ENCODE assay signal across 15 cellular contexts in the genomic region with DNA sequence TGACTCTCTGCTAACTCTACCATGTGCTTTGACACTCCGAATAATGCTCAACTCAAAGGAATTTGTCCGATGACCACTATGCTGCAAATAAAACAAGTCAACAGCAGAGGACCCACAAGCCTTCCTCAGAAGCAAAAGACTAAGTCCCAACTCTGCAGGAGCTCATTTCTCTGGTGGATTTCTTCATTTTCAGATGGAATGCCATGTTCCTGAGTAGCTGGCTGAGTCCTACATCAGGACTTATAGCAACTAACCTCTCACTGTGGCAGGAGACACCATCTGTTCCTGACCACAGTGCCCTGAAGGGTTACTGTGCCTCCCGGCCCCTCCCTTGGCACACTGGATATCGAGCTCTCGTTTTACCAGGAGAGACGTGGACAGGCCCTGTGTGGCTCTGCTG. TPM values are rescaled to one million over a fixed set of nuclear protein-coding genes. Genes with fewer than 3 reads are reported as not detected.
DNase-seq lines count a peak whose midpoint lies in the region; ATAC-seq and TF ChIP-seq lines count a peak whose summit lies in the region.
"Had no signal": no experiment of that assay in that cellular context is flagged by ENCODE, and none has a peak within 500 bp of the region (broad histone marks: within the 10 kb centered on the region; RNA-seq: fewer than 3 reads in every experiment).

No MANE protein-coding gene starts in this region.

- in situ Hi-C loops in brain microvascular endothelial cell (cut with HindIII; ENCODE audit: low pct_ligation_motif_present, low sequenced_read_pairs): loop anchor here (25.0 kb wide), 1 partner anchor 90 kb away; no protein-coding TSS in a partner anchor

- H3K27me3 ChIP-seq in brain microvascular endothelial cell (replicated peaks): no peaks in the 10 kb centered on the region
- no peaks in the 10 kb centered on the region for H3K27me3 ChIP-seq in mesendoderm (ENCODE audit: insufficient read depth, low read length, poor library complexity)

- H3K9me3 Mint-ChIP-seq in type B pancreatic cell: no peaks in the 10 kb centered on the region
- H3K9me3 Mint-ChIP-seq: naive B cell had no signal

- H2BK15ac ChIP-seq in mesendoderm (replicated peaks; ENCODE audit: low read depth): no peak overlapping the region

- peak; percentile 28 for DNase-seq in activated CD8-positive, alpha-beta memory T cell treated with anti-CD3 and anti-CD28 coated beads for 24 hours
- no peak for DNase-seq in activated CD8-positive, alpha-beta memory T cell treated with anti-CD3 and anti-CD28 coated beads, Interleukin-2, amount 50 U/mL, for 4 hours
- peak; percentile 58 for DNase-seq in brain microvascular endothelial cell
- no peak for DNase-seq in mesendoderm
- peak; percentile 22 for DNase-seq in type B pancreatic cell (ENCODE audit: extremely low spot score, unreplicated experiment)
- no peak for DNase-seq in activated gamma-delta T cell (lab: John Stamatoyannopoulos, UW)
- DNase-seq in NCI-H226: no peak
- DNase-seq: 8988T, activated gamma-delta T cell treated with Interleukin-2 at 50 U/mL for 16 hours, GDM1, KG1, NCI-H524 treated with DMSO at 0.1 percent for 48 hours had no signal

- peaks cover 19% of the 10 kb centered on the region for H3K79me1 ChIP-seq in mesendoderm (ENCODE audit: low read length)

- no peak overlapping the region for H2BK120ac ChIP-seq in mesendoderm (ENCODE audit: low read depth, low read length)

- H2AK5ac ChIP-seq in mesendoderm (ENCODE audit: low read length): peak overlapping the region; percentile 43

- H3K4me1 Mint-ChIP-seq in type B pancreatic cell (ENCODE audit: unreplicated experiment): peaks cover 62% of the 10 kb centered on the region

- H3K56ac ChIP-seq in mesendoderm (ENCODE audit: low read length): peak overlapping the region; percentile 69

- H3K18ac ChIP-seq in mesendoderm (ENCODE audit: low read length): no peak overlapping the region

- ATAC-seq in GM19455 (IDR thresholded peaks at IDR 0.05; ENCODE audit: unreplicated experiment): no peak
- ATAC-seq: PC-3 had no signal

- TF ChIP-seq CTCF in brain microvascular endothelial cell (IDR thresholded peaks at IDR 0.05; ENCODE audit: low read depth, low read length, missing control alignments) (peak; percentile 5), type B pancreatic cell (conservative IDR thresholded peaks at IDR 0.05) (no peak)

- peak overlapping the region; percentile 9 for H3K4me3 Mint-ChIP-seq in type B pancreatic cell

- H3K23ac ChIP-seq in mesendoderm (ENCODE audit: low read length): peak overlapping the region; percentile 67

- peak overlapping the region; percentile 16 for H3K9ac ChIP-seq in mesendoderm (ENCODE audit: low read length)

- no peak overlapping the region for H2BK5ac ChIP-seq in mesendoderm (ENCODE audit: low read length)

- H3K36me3 Mint-ChIP-seq in type B pancreatic cell: peaks cover 40% of the 10 kb centered on the region

- no peak overlapping the region for H4K8ac ChIP-seq in mesendoderm (ENCODE audit: low read depth, low read length)

- H3K27ac ChIP-seq in brain microvascular endothelial cell (peak overlapping the region; percentile 65), mesendoderm (ENCODE audit: low read depth, low read length) (no peak overlapping the region)

- H3K4me1 ChIP-seq in mesendoderm (ENCODE audit: control insufficient read depth, low read depth, low read length): peaks cover 32% of the 10 kb centered on the region

- peak overlapping the region; percentile 40 for H3K27ac Mint-ChIP-seq in type B pancreatic cell

- peaks cover 5% of the 10 kb centered on the region for H3K79me2 ChIP-seq in mesendoderm (ENCODE audit: control insufficient read depth, insufficient read depth, low read length)

- WGBS in mesendoderm (ENCODE audit: extremely low coverage, insufficient coverage, low lambda C conversion rate): no CpG with 5 or more reads among the region's 6 CpGs

- H3K4ac ChIP-seq in mesendoderm (ENCODE audit: low read depth, low read length): no peak overlapping the region

- peaks cover 4% of the 10 kb centered on the region for H3K27me3 Mint-ChIP-seq in type B pancreatic cell
- H3K27me3 Mint-ChIP-seq: naive B cell had no signal

- H3K4me3 ChIP-seq in brain microvascular endothelial cell (ENCODE audit: low read depth, low read length) (no peak overlapping the region), mesendoderm (ENCODE audit: low read length) (no peak overlapping the region)

- H3K36me3 ChIP-seq in brain microvascular endothelial cell (replicated peaks): peaks cover 57% of the 10 kb centered on the region
- no peaks in the 10 kb centered on the region for H3K36me3 ChIP-seq in mesendoderm (ENCODE audit: control insufficient read depth, insufficient read depth, low read length)

- H4K5ac ChIP-seq in mesendoderm (ENCODE audit: low read length): no peak overlapping the region

- H3K4me2 ChIP-seq in mesendoderm (ENCODE audit: low read length): no peak overlapping the region

RNA-seq across cellular contexts. Expression of a gene that starts 20.8 kb away (rescaled TPM):
- polyA plus RNA-seq in mesendoderm (2013, experiment 1 of 2): 14.7 TPM
- polyA plus RNA-seq in mesendoderm (2013, experiment 2 of 2): 15.2 TPM
- total RNA-seq in type B pancreatic cell (ENCODE audit: low replicate concordance): 17.9 and 35.3 TPM in 2 replicates

Comparison
In these comparisons a context has a peak if more than half of its experiments do, and no peak if none do; other contexts are left out.
1. DNase-seq: peak in activated CD8-positive, alpha-beta memory T cell treated with anti-CD3 and anti-CD28 coated beads for 24 hours (single experiment), brain microvascular endothelial cell (single experiment) and type B pancreatic cell (single experiment); none in activated CD8-positive, alpha-beta memory T cell treated with anti-CD3 and anti-CD28 coated beads, Interleukin-2, amount 50 U/mL, for 4 hours (single experiment), mesendoderm (single experiment), activated gamma-delta T cell (single experiment) and NCI-H226 (single experiment).